In genomic region chr3:113094514-113094913, GRCh38 we compare ENCODE assay signal across 2 cellular contexts.
TF ChIP-seq lines count a peak whose summit lies in the region.

No MANE protein-coding gene starts in this region.

TF ChIP-seq in GM23338, 12 proteins besides CTCF, POLR2A, EP300 and RAD21 (continued from another document):
- TF ChIP-seq ZNF462 (CRISPR knock-in tag; IDR thresholded peaks at IDR 0.05) (no peak), ZNF114 (CRISPR knock-in tag; IDR thresholded peaks at IDR 0.05) (no peak), NANOG (IDR thresholded peaks at IDR 0.05; ENCODE audit: borderline replicate concordance) (no peak)
TF ChIP-seq in GM23338: peak in this region for 0.

TF ChIP-seq in WTC11, 78 proteins besides CTCF, POLR2A, EP300 and RAD21 (continued from another document):
- TF ChIP-seq AFF4 (CRISPR knock-in tag; IDR thresholded peaks at IDR 0.05; ENCODE audit: borderline replicate concordance) (no peak), FOXJ3 (CRISPR knock-in tag; IDR thresholded peaks at IDR 0.05; ENCODE audit: borderline replicate concordance) (no peak), E2F5 (CRISPR knock-in tag; IDR thresholded peaks at IDR 0.05) (no peak), ELF4 (CRISPR knock-in tag; IDR thresholded peaks at IDR 0.05; ENCODE audit: low read depth) (no peak), GTF2I (CRISPR knock-in tag; conservative IDR thresholded peaks at IDR 0.05) (no peak), ETV6 (CRISPR knock-in tag; IDR thresholded peaks at IDR 0.05) (no peak), PREB (CRISPR knock-in tag; IDR thresholded peaks at IDR 0.05; ENCODE audit: borderline replicate concordance) (no peak), ZNF121 (CRISPR knock-in tag; IDR thresholded peaks at IDR 0.05) (no peak), NFE2L1 (CRISPR knock-in tag; IDR thresholded peaks at IDR 0.05) (no peak)
